ENCODE assay signal across 29 cellular contexts in the genomic region with DNA sequence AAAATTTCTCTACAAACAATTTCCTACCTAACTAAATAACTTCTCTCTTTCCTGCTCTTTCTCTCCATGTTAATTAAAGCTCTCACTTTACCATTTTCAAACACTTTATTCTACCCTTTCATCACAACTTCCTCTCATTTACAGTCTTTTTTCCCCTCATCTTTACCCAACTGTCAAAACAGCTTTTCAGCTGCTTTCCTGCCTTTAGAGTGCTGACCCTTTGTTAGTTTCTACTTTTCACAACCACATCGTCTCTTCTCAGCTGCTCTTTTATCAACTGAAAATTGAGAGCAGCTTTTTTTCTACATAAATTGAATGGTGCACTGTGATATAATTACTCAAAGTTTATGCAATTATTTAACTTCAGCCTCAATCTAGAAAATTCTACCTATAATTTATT. TPM values are rescaled to one million over a fixed set of nuclear protein-coding genes. Genes with fewer than 3 reads are reported as not detected.
A peak's percentile ranks its signal among the peaks of the same experiment; 100 is the strongest.
DNase-seq lines count a peak whose midpoint lies in the region; ATAC-seq, FAIRE-seq and TF ChIP-seq lines count a peak whose summit lies in the region.
"Had no signal": no experiment of that assay in that cellular context is flagged by ENCODE, and none has a peak within 500 bp of the region (broad histone marks: within the 10 kb centered on the region; RNA-seq: fewer than 3 reads in every experiment).

No MANE protein-coding gene starts in this region.

- H4K20me1 ChIP-seq in Loucy (ENCODE audit: insufficient read depth, low read length, poor library complexity, severe bottlenecking) (no peaks in the 10 kb centered on the region), K562 (replicated peaks; ENCODE audit: control insufficient read depth, insufficient read depth, low read length) (no peaks in the 10 kb centered on the region)

- no peaks in the 10 kb centered on the region for H3K9me2 ChIP-seq in Loucy (replicated peaks; ENCODE audit: low read depth, low read length)

- H3K9me3 ChIP-seq in Loucy (ENCODE audit: insufficient read depth, low read depth, low read length): no peaks in the 10 kb centered on the region
- H3K9me3 ChIP-seq in K562 (replicated peaks; ENCODE audit: control insufficient read depth, insufficient read depth, low read depth, low read length): no peaks in the 10 kb centered on the region
- no peaks in the 10 kb centered on the region for H3K9me3 ChIP-seq in thyroid gland
- H3K9me3 ChIP-seq: prostate gland, testis had no signal

- FAIRE-seq in K562 (lab: Jason Lieb, UNC) (peak; percentile 29), D721Med (lab: Jason Lieb, UNC) (no peak)
- FAIRE-seq: GM12878, RCC 7860 had no signal

- H3K4me1 Mint-ChIP-seq in natural killer cell (peaks cover 21 to 23% of the 10 kb centered on the region in 2 donors), glutamatergic neuron (ENCODE audit: low read depth, unreplicated experiment) (peaks cover 2% of the 10 kb centered on the region)
- H3K4me1 Mint-ChIP-seq in natural killer cell treated with Interleukin-12 subunit alpha and Interleukin-12 subunit beta and Interleukin-15 and Interleukin-18, amount 100 ng/mL, for 72 hours (ENCODE audit: low read depth in 2 of 2): peaks cover 16 to 20% of the 10 kb centered on the region in 2 donors

- no peak for TF ChIP-seq EP300 in K562 (IDR thresholded peaks at IDR 0.05; ENCODE audit: low read length)

- WGBS in K562 (ENCODE audit: insufficient coverage, low coverage, missing lambda C conversion rate): 53% methylated on average over 1 of the region's 1 CpG
- WGBS in thyroid gland, 2 donors: 17 to 39% methylated on average over 1 of the region's 1 CpG

- ATAC-seq in natural killer cell: no peak
- no peak for ATAC-seq in natural killer cell treated with Interleukin-12 subunit alpha and Interleukin-12 subunit beta and Interleukin-15 and Interleukin-18, amount 100 ng/mL, for 72 hours
- ATAC-seq in K562: no peak
- ATAC-seq: GM12878; HCT116; left ventricle myocardium superior; SK-N-SH treated with all-trans-retinoic acid at 6 μM for 48 hours; stimulated activated effector memory CD8-positive, alpha-beta T cell treated with anti-CD3 and anti-CD28 coated beads, Interleukin-12 subunit alpha, Interleukin-12 subunit beta, amount 100 ng/mL, for 72 hours had no signal

- no TSS peak for BruUV-seq in K562 (replicated peaks; lab: Mats Ljungman, UMichigan)

- H3K79me2 ChIP-seq in Loucy (ENCODE audit: insufficient read depth, low read length) (peaks cover 14% of the 10 kb centered on the region), K562 (ENCODE audit: control insufficient read depth, insufficient read depth, low read length) (peaks cover 14% of the 10 kb centered on the region)

- H3F3A ChIP-seq in Loucy (ENCODE audit: low read depth): no peaks in the 10 kb centered on the region

- H3K27me3 ChIP-seq in Loucy (ENCODE audit: insufficient read depth, low read length, poor library complexity, severe bottlenecking) (no peaks in the 10 kb centered on the region), K562 (ENCODE audit: control insufficient read depth in 2 of 2, insufficient read depth in 2 of 2, low read length in 2 of 2) (no peaks in the 10 kb centered on the region), thyroid gland (no peaks in the 10 kb centered on the region)
- H3K27me3 ChIP-seq: hepatocyte, testis had no signal

- H2AFZ ChIP-seq in Loucy (ENCODE audit: low read length) (peak overlapping the region; percentile 55), K562 (ENCODE audit: low read depth, low read length) (0 out of 2 replicates have a peak overlapping the region, but pooled peaks have one; percentile 28)
- H2AFZ ChIP-seq: hepatocyte had no signal

- H3K4me2 ChIP-seq in Loucy (ENCODE audit: low read depth, low read length, poor library complexity, severe bottlenecking) (peak overlapping the region; percentile 62), K562 (ENCODE audit: insufficient read depth, low read length) (no peak overlapping the region)
- H3K4me2 ChIP-seq: hepatocyte had no signal

- H3K4me1 ChIP-seq in Loucy (ENCODE audit: insufficient read depth, low read length, poor library complexity, severe bottlenecking): peaks cover 46% of the 10 kb centered on the region
- peaks cover 0 to 13% of the 10 kb centered on the region in 2 experiments; a peak in 2 of 5 replicates for H3K4me1 ChIP-seq in K562 (replicated peaks in 1 of 2; ENCODE audit: control insufficient read depth in 2 of 2, insufficient read depth in 2 of 2, low read length in 2 of 2)
- peaks cover 20 to 37% of the 10 kb centered on the region in 2 donors for H3K4me1 ChIP-seq in thyroid gland
- H3K4me1 ChIP-seq: prostate gland, testis had no signal

- DNase-seq in natural killer cell (no peak), K562 (ENCODE audit: extremely low read depth in 1 of 4, low spot score in 3 of 4) (no peak), thyroid gland (no peak), D721Med (ENCODE audit: insufficient read length, low spot score) (no peak), NCI-H2196 (lab: John Stamatoyannopoulos, UW; ENCODE audit: unreplicated experiment) (no peak), glutamatergic neuron (no peak)
- no peak for DNase-seq in natural killer cell treated with Interleukin-12 subunit alpha and Interleukin-12 subunit beta and Interleukin-15 and Interleukin-18, amount 100 ng/mL, for 72 hours (ENCODE audit: low spot score)
- DNase-seq: activated B cell treated with CpG ODN at 0.5 μM for 24 hours; activated CD4-positive, alpha-beta memory T cell treated with anti-CD3 and anti-CD28 coated beads for 36 hours; activated naive CD4-positive, alpha-beta T cell treated with anti-CD3 and anti-CD28 coated beads, Interleukin-2, amount 10 ng/mL, durations not matched to agents 7 days and 5 days; activated T-cell treated with anti-CD3 and anti-CD28 coated beads for 4 hours; cerebellar nuclear complex; DMS79 treated with DMSO at 0.1 percent for 48 hours; erythroblast; foreskin fibroblast; KG1; left ventricle myocardium superior; NCI-H1105; NCI-H2081 treated with DMSO at 0.1 percent for 48 hours; T1000; testis had no signal

- peak overlapping the region; percentile 3 for H3K4me3 Mint-ChIP-seq in natural killer cell
- no peak overlapping the region for H3K4me3 Mint-ChIP-seq in natural killer cell treated with Interleukin-12 subunit alpha and Interleukin-12 subunit beta and Interleukin-15 and Interleukin-18, amount 100 ng/mL, for 72 hours
- no peak overlapping the region for H3K4me3 Mint-ChIP-seq in glutamatergic neuron (ENCODE audit: unreplicated experiment)
- H3K4me3 Mint-ChIP-seq: activated B cell treated with CpG ODN at 0.5 μM for 24 hours; activated CD4-positive, alpha-beta memory T cell treated with anti-CD3 and anti-CD28 coated beads for 36 hours; activated naive CD4-positive, alpha-beta T cell treated with anti-CD3 and anti-CD28 coated beads, Interleukin-2, amount 10 ng/mL, durations not matched to agents 7 days and 5 days; stimulated activated effector memory CD8-positive, alpha-beta T cell treated with anti-CD3 and anti-CD28 coated beads, Interleukin-12 subunit alpha, Interleukin-12 subunit beta, amount 100 ng/mL, for 72 hours had no signal

- POLR2A ChIA-PET in K562 (lab: Yijun Ruan, JAX): no interaction called here

- CTCF ChIA-PET in K562 (lab: Yijun Ruan, JAX; ENCODE audit: low intra/inter-chr PET ratio): no interaction called here

- intact Hi-C loops in natural killer cell (cut with micrococcal nuclease): loop anchor here (10.0 kb wide), 2 partner anchors 98 to 282 kb away; a partner anchor contains a TSS
- intact Hi-C loops in K562 (cut with micrococcal nuclease): no loop called here
- intact Hi-C loops in thyroid gland (cut with DNase I): no loop called here

- peaks cover 7 to 10% of the 10 kb centered on the region in 2 donors for H3K27me3 Mint-ChIP-seq in natural killer cell (ENCODE audit: low read depth in 2 of 2)
- peaks cover 5 to 7% of the 10 kb centered on the region in 2 donors for H3K27me3 Mint-ChIP-seq in natural killer cell treated with Interleukin-12 subunit alpha and Interleukin-12 subunit beta and Interleukin-15 and Interleukin-18, amount 100 ng/mL, for 72 hours
- H3K27me3 Mint-ChIP-seq in glutamatergic neuron (ENCODE audit: unreplicated experiment): peaks cover 4% of the 10 kb centered on the region

- TF ChIP-seq CTCF in natural killer cell (IDR thresholded peaks at IDR 0.05) (no peak), Loucy (conservative IDR thresholded peaks at IDR 0.05; ENCODE audit: low read length) (no peak), K562 (IDR thresholded peaks at IDR 0.05 in 2 of 3, conservative IDR thresholded peaks at IDR 0.05 in 1 of 3; ENCODE audit: insufficient read depth in 2 of 3, low read depth in 1 of 3, low read length in 3 of 3) (no peak), thyroid gland (IDR thresholded peaks at IDR 0.05) (no peak), D721Med (IDR thresholded peaks at IDR 0.05; ENCODE audit: insufficient read depth, missing control alignments) (no peak), glutamatergic neuron (IDR thresholded peaks at IDR 0.05; ENCODE audit: partially characterized antibody, unreplicated experiment) (no peak)

- no peaks in the 10 kb centered on the region for H3K9me3 Mint-ChIP-seq in natural killer cell
- no peaks in the 10 kb centered on the region for H3K9me3 Mint-ChIP-seq in natural killer cell treated with Interleukin-12 subunit alpha and Interleukin-12 subunit beta and Interleukin-15 and Interleukin-18, amount 100 ng/mL, for 72 hours
- H3K9me3 Mint-ChIP-seq in glutamatergic neuron (ENCODE audit: unreplicated experiment): peaks cover 4% of the 10 kb centered on the region
- H3K9me3 Mint-ChIP-seq: activated B cell treated with CpG ODN at 0.5 μM for 24 hours; activated CD4-positive, alpha-beta memory T cell treated with anti-CD3 and anti-CD28 coated beads for 36 hours; activated naive CD4-positive, alpha-beta T cell treated with anti-CD3 and anti-CD28 coated beads, Interleukin-2, amount 10 ng/mL, durations not matched to agents 7 days and 5 days; stimulated activated effector memory CD8-positive, alpha-beta T cell treated with anti-CD3 and anti-CD28 coated beads, Interleukin-12 subunit alpha, Interleukin-12 subunit beta, amount 100 ng/mL, for 72 hours had no signal

- no peaks in the 10 kb centered on the region for H3K36me3 Mint-ChIP-seq in natural killer cell
- H3K36me3 Mint-ChIP-seq in natural killer cell treated with Interleukin-12 subunit alpha and Interleukin-12 subunit beta and Interleukin-15 and Interleukin-18, amount 100 ng/mL, for 72 hours: no peaks in the 10 kb centered on the region
- H3K36me3 Mint-ChIP-seq in glutamatergic neuron (ENCODE audit: unreplicated experiment): no peaks in the 10 kb centered on the region

- no peaks in the 10 kb centered on the region for H3K9me1 ChIP-seq in K562 (ENCODE audit: control insufficient read depth, insufficient read depth, low read length)

- TF ChIP-seq RAD21 in K562 (CRISPR knock-in tag; conservative IDR thresholded peaks at IDR 0.05 in 1 of 2, IDR thresholded peaks at IDR 0.05 in 1 of 2): no peak

- H3K27ac ChIP-seq in K562 (ENCODE audit: extremely low read depth, low read depth, low read length): no peak overlapping the region
- peak overlapping the region; percentile 11 to 94 (median 79) for H3K27ac ChIP-seq in thyroid gland
- H3K27ac ChIP-seq: prostate gland, testis had no signal

- H3K4me3 ChIP-seq in Loucy (ENCODE audit: low read length, poor library complexity, severe bottlenecking) (peak overlapping the region; percentile 18), K562 (no peak overlapping the region), thyroid gland (replicated peaks in 1 of 3) (no peak overlapping the region)
- H3K4me3 ChIP-seq: GM12878, hepatocyte, prostate gland, testis had no signal

- peak overlapping the region in 1 of 2 donors; percentile 1 for H3K27ac Mint-ChIP-seq in natural killer cell
- H3K27ac Mint-ChIP-seq in natural killer cell treated with Interleukin-12 subunit alpha and Interleukin-12 subunit beta and Interleukin-15 and Interleukin-18, amount 100 ng/mL, for 72 hours: no peak overlapping the region
- H3K27ac Mint-ChIP-seq in glutamatergic neuron (ENCODE audit: unreplicated experiment): no peak overlapping the region
- H3K27ac Mint-ChIP-seq: activated B cell treated with CpG ODN at 0.5 μM for 24 hours; activated CD4-positive, alpha-beta memory T cell treated with anti-CD3 and anti-CD28 coated beads for 36 hours; activated naive CD4-positive, alpha-beta T cell treated with anti-CD3 and anti-CD28 coated beads, Interleukin-2, amount 10 ng/mL, durations not matched to agents 7 days and 5 days; stimulated activated effector memory CD8-positive, alpha-beta T cell treated with anti-CD3 and anti-CD28 coated beads, Interleukin-12 subunit alpha, Interleukin-12 subunit beta, amount 100 ng/mL, for 72 hours had no signal

- in situ Hi-C loops in K562 (cut with MboI): no loop called here

- no peak for TF ChIP-seq POLR2A in K562 (conservative IDR thresholded peaks at IDR 0.05)
- TF ChIP-seq POLR2A in thyroid gland (IDR thresholded peaks at IDR 0.05): no peak

- H3K9ac ChIP-seq in Loucy (ENCODE audit: low read depth, low read length, poor library complexity, severe bottlenecking) (peak overlapping the region; percentile 50), K562 (ENCODE audit: insufficient read depth in 1 of 2, low read depth in 2 of 2, low read length in 2 of 2) (no peak overlapping the region)

- no peaks in the 10 kb centered on the region for H3K36me3 ChIP-seq in Loucy (ENCODE audit: insufficient read depth, low read length)
- no peaks in the 10 kb centered on the region for H3K36me3 ChIP-seq in K562 (ENCODE audit: control insufficient read depth, insufficient read depth, low read length)
- H3K36me3 ChIP-seq in thyroid gland: no peaks in the 10 kb centered on the region
- H3K36me3 ChIP-seq: prostate gland had no signal

RNA-seq across cellular contexts. Expression of a gene that starts 3.1 kb away (rescaled TPM):
- total RNA-seq in natural killer cell: 1 to 10 TPM; 3.1 to 5.4 (median 4.3) TPM
- 1 to 10 TPM; 4.2 to 4.6 TPM for total RNA-seq in natural killer cell treated with Interleukin-12 subunit alpha and Interleukin-12 subunit beta and Interleukin-15 and Interleukin-18, amount 100 ng/mL, for 72 hours
- total RNA-seq in K562 (2011; cell fraction: chromatin; rRNA removed; ENCODE audit: low replicate concordance): 9.6 and 22.9 TPM in 2 replicates
- 7.6 and 9.0 TPM in 2 replicates for total RNA-seq in K562 (2011; cell fraction: nucleolus; rRNA removed)
- 10.0 and 12.4 TPM in 2 replicates for total RNA-seq in K562 (2011; cell fraction: nucleoplasm; rRNA removed)
- 9.9 and 11.0 TPM in 2 replicates for total RNA-seq in K562 (2014; rRNA removed)
- 30.1 and 31.0 TPM in 2 replicates for total RNA-seq in K562 (2014; rRNA removed; fragmentation: Illumina TruSeq; extraction: Trizol)
- total RNA-seq in K562 (2015; rRNA removed; fragmentation: Illumina TruSeq; extraction: Trizol): 35.7 and 39.9 TPM in 2 replicates
- 18.6 and 19.2 TPM in 2 replicates for total RNA-seq in K562 (2021)
- polyA plus RNA-seq in K562 (2011; rRNA removed): 9.0 and 9.4 TPM in 2 replicates
- 1.9 and 3.7 TPM in 2 replicates for polyA plus RNA-seq in K562 (2011; cell fraction: cytosol; rRNA removed)
- 2.7 and 3.4 TPM in 2 replicates for polyA plus RNA-seq in K562 (2011; cell fraction: nucleus; rRNA removed)
- 5.8 and 13.7 TPM in 2 replicates for polyA plus RNA-seq in K562 (2012)
- 13.6 and 14.0 TPM in 2 replicates for polyA plus RNA-seq in K562 (2014; fragmentation: Illumina TruSeq; extraction: Trizol)
- polyA plus RNA-seq in K562 (2014; fragmentation: Nextera tagmentation; extraction: Ambion mirVana): 1 to 10 TPM; 6.3 to 8.4 TPM
- 6.6 and 7.0 TPM in 2 replicates for polyA plus RNA-seq in K562 (2014; rRNA removed)
- 36.1 and 36.9 TPM in 2 replicates for polyA minus RNA-seq in K562 (2011; rRNA and poly(A)+ RNA removed)
- 21.1 and 21.9 TPM in 2 replicates for polyA minus RNA-seq in K562 (2011; cell fraction: cytosol; rRNA and poly(A)+ RNA removed)
- polyA minus RNA-seq in K562 (2011; cell fraction: nucleus; rRNA and poly(A)+ RNA removed): 10.6 and 18.3 TPM in 2 replicates
- 10 to 100 TPM; 26.1 to 42.9 (median 37.9) TPM for total RNA-seq in thyroid gland
- 19.7 TPM for total RNA-seq in glutamatergic neuron (ENCODE audit: unreplicated experiment)
